8 cellular contexts compared by ENCODE assay signal in the genomic region with DNA sequence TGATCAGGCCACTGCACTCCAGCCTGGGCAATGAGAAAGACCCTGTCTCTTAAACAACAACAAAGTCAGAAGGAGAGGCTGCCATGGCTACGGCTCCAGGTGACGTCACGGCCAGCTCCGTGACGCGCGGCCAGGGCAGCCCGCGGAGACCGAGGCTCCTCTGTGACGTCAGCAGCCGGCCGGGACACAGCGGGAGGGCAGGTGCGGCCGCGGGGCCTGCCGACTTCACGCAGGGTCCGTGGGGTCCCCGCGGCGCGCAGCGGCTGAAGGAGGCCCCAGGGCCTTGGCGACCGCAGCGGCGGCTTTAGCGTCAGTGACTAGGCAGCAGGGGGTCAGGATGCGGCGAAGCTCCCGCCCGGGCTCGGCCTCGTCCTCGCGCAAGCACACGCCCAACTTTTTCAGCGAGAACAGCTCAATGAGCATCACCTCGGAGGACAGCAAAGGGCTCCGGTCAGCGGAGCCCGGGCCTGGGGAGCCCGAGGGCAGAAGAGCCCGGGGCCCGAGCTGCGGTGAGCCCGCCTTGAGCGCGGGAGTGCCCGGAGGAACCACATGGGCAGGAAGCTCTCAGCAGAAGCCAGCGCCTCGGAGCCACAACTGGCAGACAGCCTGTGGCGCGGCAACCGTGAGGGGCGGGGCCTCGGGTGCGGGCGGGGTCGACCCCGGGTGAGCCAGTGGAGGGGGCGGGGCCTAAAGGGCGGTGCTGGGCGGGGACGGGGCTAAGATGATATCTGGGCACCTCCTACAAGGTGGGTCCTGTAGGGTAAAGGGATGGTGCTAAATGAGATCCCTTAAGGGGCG. TPM values are rescaled to one million over a fixed set of nuclear protein-coding genes. Genes with fewer than 3 reads are reported as not detected.
DNase-seq lines count a peak whose midpoint lies in the region; ATAC-seq and TF ChIP-seq lines count a peak whose summit lies in the region.

A gene with protein sequence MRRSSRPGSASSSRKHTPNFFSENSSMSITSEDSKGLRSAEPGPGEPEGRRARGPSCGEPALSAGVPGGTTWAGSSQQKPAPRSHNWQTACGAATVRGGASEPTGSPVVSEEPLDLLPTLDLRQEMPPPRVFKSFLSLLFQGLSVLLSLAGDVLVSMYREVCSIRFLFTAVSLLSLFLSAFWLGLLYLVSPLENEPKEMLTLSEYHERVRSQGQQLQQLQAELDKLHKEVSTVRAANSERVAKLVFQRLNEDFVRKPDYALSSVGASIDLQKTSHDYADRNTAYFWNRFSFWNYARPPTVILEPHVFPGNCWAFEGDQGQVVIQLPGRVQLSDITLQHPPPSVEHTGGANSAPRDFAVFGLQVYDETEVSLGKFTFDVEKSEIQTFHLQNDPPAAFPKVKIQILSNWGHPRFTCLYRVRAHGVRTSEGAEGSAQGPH (plus strand): TSS at position 163 of the 798 bp plus-strand sequence. CDS start 175 bp downstream, at position 338.

- H3K27me3 ChIP-seq in H7 (ENCODE audit: control insufficient read depth, insufficient read depth, low read length) (peaks cover 24% of the 10 kb centered on the region), MM.1S (replicated peaks; ENCODE audit: insufficient read depth, low read length) (peaks cover 6% of the 10 kb centered on the region; the same call in 1 of the 2 replicates), SJCRH30 (no peaks in the 10 kb centered on the region), thoracic aorta (replicated peaks; ENCODE audit: insufficient read depth) (no peaks in the 10 kb centered on the region)

- no peaks in the 10 kb centered on the region for H3K9me2 ChIP-seq in MM.1S (replicated peaks; ENCODE audit: insufficient read depth, low read length)

- peak; percentile 92 for ATAC-seq in omental fat pad (ENCODE audit: low FRiP score)
- ATAC-seq in thoracic aorta (ENCODE audit: insufficient number of reproducible peaks, low FRiP score, low read depth), result peak; percentile 85

- H3K27ac Mint-ChIP-seq in activated naive CD4-positive, alpha-beta T cell treated with anti-CD3 and anti-CD28 coated beads, Interleukin-2, amount 10 ng/mL, durations not matched to agents 7 days and 5 days, result peak within 1 kb of the TSS; percentile 94

- H3F3A ChIP-seq in MM.1S (ENCODE audit: insufficient read depth, low read length), result peaks cover 34% of the 10 kb centered on the region

- H3K27ac ChIP-seq in MM.1S (ENCODE audit: low read length), result peak within 1 kb of the TSS; percentile 97
- peak within 1 kb of the TSS; percentile 86 for H3K27ac ChIP-seq in SJCRH30
- H3K27ac ChIP-seq in thoracic aorta, result peak within 1 kb of the TSS; percentile 83 to 84

- no peak for TF ChIP-seq CTCF in MM.1S (IDR thresholded peaks at IDR 0.05; ENCODE audit: low read length)
- no peak for TF ChIP-seq CTCF in omental fat pad (IDR thresholded peaks at IDR 0.05)
- no peak for TF ChIP-seq CTCF in thoracic aorta (IDR thresholded peaks at IDR 0.05)

- peak within 1 kb of the TSS; percentile 70 for H3K4me3 ChIP-seq in H7 (ENCODE audit: insufficient read depth, low read depth, low read length)
- peak within 1 kb of the TSS; percentile 67 for H3K4me3 ChIP-seq in MM.1S (ENCODE audit: low read length)
- peak within 1 kb of the TSS; percentile 63 for H3K4me3 ChIP-seq in SJCRH30
- H3K4me3 ChIP-seq in thoracic aorta, result peak within 1 kb of the TSS; percentile 75

- CTCF ChIA-PET in activated naive CD4-positive, alpha-beta T cell treated with anti-CD3 and anti-CD28 coated beads, Interleukin-2, amount 10 ng/mL, durations not matched to agents 7 days and 5 days (lab: Charles Lee), result interaction anchor here (0.6 to 0.9 kb wide), 3 partner anchors 10 to 86 kb away, joined by 3 read pairs; no protein-coding TSS in a partner anchor

- no peaks in the 10 kb centered on the region for H3K9me3 Mint-ChIP-seq in activated naive CD4-positive, alpha-beta T cell treated with anti-CD3 and anti-CD28 coated beads, Interleukin-2, amount 10 ng/mL, durations not matched to agents 7 days and 5 days

- H2AFZ ChIP-seq in MM.1S (ENCODE audit: low read length), result peak within 1 kb of the TSS; percentile 88

- DNase-seq in H7 (peak; percentile 100), MM.1S (peak; percentile 100), SJCRH30 (peak; percentile 100), globus pallidus (ENCODE audit: low spot score) (peak; percentile 89), omental fat pad (ENCODE audit: low spot score) (peak; percentile 99), thoracic aorta (ENCODE audit: low spot score) (no peak)
- peak; percentile 100 for DNase-seq in activated naive CD4-positive, alpha-beta T cell treated with anti-CD3 and anti-CD28 coated beads, Interleukin-2, amount 10 ng/mL, durations not matched to agents 7 days and 5 days

- peaks cover 1% of the 10 kb centered on the region for H3K36me3 Mint-ChIP-seq in activated naive CD4-positive, alpha-beta T cell treated with anti-CD3 and anti-CD28 coated beads, Interleukin-2, amount 10 ng/mL, durations not matched to agents 7 days and 5 days

- H3K79me2 ChIP-seq in MM.1S (ENCODE audit: low read length), result no peaks in the 10 kb centered on the region

- H3K9ac ChIP-seq in ES-I3 (ENCODE audit: low read depth, low read length) (peak within 1 kb of the TSS; percentile 64), MM.1S (ENCODE audit: low read length) (peak within 1 kb of the TSS; percentile 89)

- no peaks in the 10 kb centered on the region for H3K9me3 ChIP-seq in ES-I3 (ENCODE audit: control insufficient read depth, insufficient read depth, low read length)
- no peaks in the 10 kb centered on the region for H3K9me3 ChIP-seq in MM.1S (replicated peaks; ENCODE audit: insufficient read depth, low read length)
- H3K9me3 ChIP-seq in SJCRH30 (replicated peaks), result no peaks in the 10 kb centered on the region
- no peaks in the 10 kb centered on the region for H3K9me3 ChIP-seq in thoracic aorta

- H4K20me1 ChIP-seq in MM.1S (ENCODE audit: insufficient read depth, low read length), result no peaks in the 10 kb centered on the region

- H3K4me2 ChIP-seq in MM.1S (ENCODE audit: low read depth, low read length), result peak within 1 kb of the TSS; percentile 96

- H3K36me3 ChIP-seq in ES-I3 (ENCODE audit: insufficient read depth, low read length) (no peaks in the 10 kb centered on the region), H7 (replicated peaks; ENCODE audit: control insufficient read depth, insufficient read depth, low read length) (no peaks in the 10 kb centered on the region; the same call in 1 of the 2 replicates), MM.1S (replicated peaks; ENCODE audit: insufficient read depth, low read length) (no peaks in the 10 kb centered on the region), SJCRH30 (peaks cover 2% of the 10 kb centered on the region; the same call in 1 of the 2 replicates), thoracic aorta (no peaks in the 10 kb centered on the region)

- peaks cover 38% of the 10 kb centered on the region for H3K27me3 Mint-ChIP-seq in activated naive CD4-positive, alpha-beta T cell treated with anti-CD3 and anti-CD28 coated beads, Interleukin-2, amount 10 ng/mL, durations not matched to agents 7 days and 5 days

- peak within 1 kb of the TSS; percentile 84 for H3K4me3 Mint-ChIP-seq in activated naive CD4-positive, alpha-beta T cell treated with anti-CD3 and anti-CD28 coated beads, Interleukin-2, amount 10 ng/mL, durations not matched to agents 7 days and 5 days

- H3K4me1 ChIP-seq in ES-I3 (ENCODE audit: insufficient read depth, low read length) (no peaks in the 10 kb centered on the region), MM.1S (ENCODE audit: low read length) (peaks cover 24% of the 10 kb centered on the region), SJCRH30 (peaks cover 2% of the 10 kb centered on the region; the same call in 1 of the 2 replicates), thoracic aorta (ENCODE audit: control insufficient read depth in 1 of 2, low read depth in 2 of 2) (peaks cover 11 to 32% of the 10 kb centered on the region in 2 donors)

- peaks cover 42% of the 10 kb centered on the region for H3K4me1 Mint-ChIP-seq in activated naive CD4-positive, alpha-beta T cell treated with anti-CD3 and anti-CD28 coated beads, Interleukin-2, amount 10 ng/mL, durations not matched to agents 7 days and 5 days

RNA-seq across cellular contexts. Expression of the gene that starts here (rescaled TPM):
- 6.1 and 8.0 TPM in 2 replicates for total RNA-seq in H7 (2014; rRNA removed; shearing (Covaris generic))
- 3.5 and 4.3 TPM in 2 replicates for total RNA-seq in SJCRH30 (2014; rRNA removed; shearing (Covaris generic))
- total RNA-seq in omental fat pad (1 to 10 TPM; 2.5 to 7.4 (median 3.1) TPM), thoracic aorta (1 to 10 TPM in 1 of 2 donors, not detected in 1; 1.5 TPM)
